2 cellular contexts compared by ENCODE assay signal in genomic region chr11:43979571-43979970, GRCh38. TPM values are rescaled to one million over a fixed set of nuclear protein-coding genes. Genes with fewer than 3 reads are reported as not detected.
"Had no signal": no experiment of that assay in that cellular context is flagged by ENCODE, and none has a peak within 500 bp of the region (broad histone marks: within the 10 kb centered on the region; RNA-seq: fewer than 3 reads in every experiment).

No MANE protein-coding gene starts in this region.

RNA-seq across cellular contexts. Expression of gene C11orf96, which starts 37.1 kb away (rescaled TPM):
- total RNA-seq: LHCN-M2, MCF 10A had no signal
